In genomic region chr5:74294231-74294705, GRCh38 we compare ENCODE assay signal across 10 cellular contexts.
A peak's percentile ranks its signal among the peaks of the same experiment; 100 is the strongest.
DNase-seq lines count a peak whose midpoint lies in the region; ATAC-seq and TF ChIP-seq lines count a peak whose summit lies in the region.
"Had no signal": no experiment of that assay in that cellular context is flagged by ENCODE, and none has a peak within 500 bp of the region (broad histone marks: within the 10 kb centered on the region; RNA-seq: fewer than 3 reads in every experiment).

No MANE protein-coding gene starts in this region.

- no peaks in the 10 kb centered on the region for H3K79me2 ChIP-seq in smooth muscle cell (ENCODE audit: low read depth)

- H3K27me3 ChIP-seq in smooth muscle cell (ENCODE audit: low read depth) = no peaks in the 10 kb centered on the region

- H3F3A ChIP-seq in smooth muscle cell (ENCODE audit: low read depth) = no peaks in the 10 kb centered on the region

- H3K4me1 ChIP-seq in smooth muscle cell (ENCODE audit: low read depth) = no peaks in the 10 kb centered on the region

- DNase-seq in AML-193 (lab: John Stamatoyannopoulos, UW) (peak; percentile 53 to 61), astrocyte of the spinal cord (ENCODE audit: low read depth, low spot score) (peak; percentile 55), smooth muscle cell (lab: John Stamatoyannopoulos, UW; ENCODE audit: unreplicated experiment) (no peak), ecto neural progenitor cell (ENCODE audit: low spot score) (no peak), NCI-H1048 (lab: John Stamatoyannopoulos, UW) (no peak), T1000 (lab: John Stamatoyannopoulos, UW) (no peak)
- DNase-seq: activated T-cell treated with anti-CD3 and anti-CD28 coated beads, Interleukin-2, amount 50 U/mL, for 1 hour; mesendoderm had no signal

- ATAC-seq in GM19452 (IDR thresholded peaks at IDR 0.05; ENCODE audit: unreplicated experiment) (peak; percentile 60), HG03442 (IDR thresholded peaks at IDR 0.05; ENCODE audit: unreplicated experiment) (peak; percentile 45)

- no peaks in the 10 kb centered on the region for H3K9me3 ChIP-seq in smooth muscle cell (replicated peaks; ENCODE audit: low read depth)

- H2AFZ ChIP-seq in smooth muscle cell (ENCODE audit: low read depth) = no peak overlapping the region

- TF ChIP-seq CTCF in astrocyte of the spinal cord (IDR thresholded peaks at IDR 0.05; ENCODE audit: low read depth, low read length) (no peak), smooth muscle cell (IDR thresholded peaks at IDR 0.05; ENCODE audit: borderline replicate concordance, insufficient read depth, poor library complexity, severe bottlenecking) (no peak)

- no peaks in the 10 kb centered on the region for H4K20me1 ChIP-seq in smooth muscle cell (ENCODE audit: low read depth)

- H3K4me2 ChIP-seq in smooth muscle cell = no peak overlapping the region

- 86% methylated on average over 6 of the region's 6 CpGs for WGBS in smooth muscle cell (ENCODE audit: low lambda C conversion rate)

- in situ Hi-C loops in astrocyte of the spinal cord (cut with HindIII; ENCODE audit: low sequenced_read_pairs) = no loop called here

- no peaks in the 10 kb centered on the region for H3K36me3 ChIP-seq in smooth muscle cell (ENCODE audit: low read depth)

- no peak overlapping the region for H3K27ac ChIP-seq in smooth muscle cell (ENCODE audit: low read depth)

- H3K4me3 ChIP-seq in astrocyte of the spinal cord (ENCODE audit: low read depth, low read length) = no peak overlapping the region
- H3K4me3 ChIP-seq in smooth muscle cell = no peak overlapping the region

- H3K9ac ChIP-seq in smooth muscle cell (ENCODE audit: low read depth) = no peak overlapping the region

Comparison
In these comparisons a context has a peak if more than half of its experiments do, and no peak if none do; other contexts are left out.
1. DNase-seq: peak in AML-193 (2 of 2) and astrocyte of the spinal cord (single experiment); none in smooth muscle cell (single experiment), ecto neural progenitor cell (single experiment), NCI-H1048 (single experiment) and T1000 (single experiment).